ENCODE assay signal across 15 cellular contexts in genomic region chr12:109475121-109475520, GRCh38. TPM values are rescaled to one million over a fixed set of nuclear protein-coding genes. Genes with fewer than 3 reads are reported as not detected.
DNase-seq lines count a peak whose midpoint lies in the region; ATAC-seq and TF ChIP-seq lines count a peak whose summit lies in the region.
"Had no signal": no experiment of that assay in that cellular context is flagged by ENCODE, and none has a peak within 500 bp of the region (broad histone marks: within the 10 kb centered on the region; RNA-seq: fewer than 3 reads in every experiment).

No MANE protein-coding gene starts in this region.

- H4K8ac ChIP-seq in H9 (replicated peaks; ENCODE audit: insufficient read length, low read depth, low read length) = no peak overlapping the region

- H3K9me3 Mint-ChIP-seq in H9 (no peaks in the 10 kb centered on the region), chondrocyte (ENCODE audit: low read depth) (no peaks in the 10 kb centered on the region), nephron (no peaks in the 10 kb centered on the region)
- H3K9me3 Mint-ChIP-seq: activated CD4-positive, alpha-beta memory T cell treated with anti-CD3 and anti-CD28 coated beads for 36 hours; activated naive CD4-positive, alpha-beta T cell treated with anti-CD3 and anti-CD28 coated beads, Interleukin-2, amount 50 U/mL, for 72 hours had no signal

- CTCF ChIA-PET in AG04449 (lab: Yijun Ruan, JAX) = interaction anchor here (0.8 to 10.7 kb wide), 6 partner anchors 10 to 300 kb away, joined by 3 to 199 read pairs (median 9); no protein-coding TSS in a partner anchor

- H2BK5ac ChIP-seq in H9 (ENCODE audit: insufficient read length, low read length) = no peak overlapping the region

- no peak overlapping the region for H2BK12ac ChIP-seq in H9 (ENCODE audit: insufficient read length, low read depth, low read length)

- H3K4me1 Mint-ChIP-seq in H9 = peaks cover 23 to 29% of the 10 kb centered on the region in 2 experiments
- H3K4me1 Mint-ChIP-seq in chondrocyte (ENCODE audit: low read depth) = peaks cover 62% of the 10 kb centered on the region
- peaks cover 32% of the 10 kb centered on the region for H3K4me1 Mint-ChIP-seq in nephron

- H3K18ac ChIP-seq in H9 (ENCODE audit: insufficient read length, low read depth, low read length) = no peak overlapping the region

- no peak overlapping the region for H2AFZ ChIP-seq in H9 (ENCODE audit: low read length)

- no peak overlapping the region for H3K23ac ChIP-seq in H9 (ENCODE audit: insufficient read length, low read depth, low read length)

- H3K79me2 ChIP-seq in H9 (ENCODE audit: insufficient read depth, low read length) = peaks cover 48% of the 10 kb centered on the region; the same call in 1 of the 2 replicates

- H2BK20ac ChIP-seq in H9 (ENCODE audit: low read depth, low read length, poor library complexity, severe bottlenecking) = no peak overlapping the region

- H3K36me3 ChIP-seq in effector memory CD4-positive, alpha-beta T cell (ENCODE audit: control insufficient read depth, insufficient read depth, low read length) = peaks cover 6% of the 10 kb centered on the region

- no peak overlapping the region for H2BK120ac ChIP-seq in H9 (ENCODE audit: low read depth, low read length, poor library complexity, severe bottlenecking)

- peak overlapping the region; percentile 95 for H3K4me3 ChIP-seq in AG04449 (ENCODE audit: low read depth, low read length)
- no peak overlapping the region for H3K4me3 ChIP-seq in effector memory CD4-positive, alpha-beta T cell (ENCODE audit: insufficient read depth, low read depth, low read length, poor library complexity, severe bottlenecking)

- no peaks in the 10 kb centered on the region for H4K20me1 ChIP-seq in H9 (ENCODE audit: control insufficient read depth, insufficient read depth, insufficient read length)

- H3K27me3 Mint-ChIP-seq in H9 (ENCODE audit: low read depth) (no peaks in the 10 kb centered on the region), chondrocyte (ENCODE audit: low read depth) (no peaks in the 10 kb centered on the region), nephron (ENCODE audit: low read depth) (no peaks in the 10 kb centered on the region)
- H3K27me3 Mint-ChIP-seq: activated CD4-positive, alpha-beta memory T cell treated with anti-CD3 and anti-CD28 coated beads for 36 hours had no signal

- ATAC-seq in GM18909 (IDR thresholded peaks at IDR 0.05; ENCODE audit: poor library complexity, unreplicated experiment) = no peak
- ATAC-seq: activated naive CD4-positive, alpha-beta T cell treated with anti-CD3 and anti-CD28 coated beads, Interleukin-2, amount 50 U/mL, for 72 hours had no signal

- H3K4me3 Mint-ChIP-seq in H9 (peak overlapping the region; percentile 42 to 97; a peak in 3 of 5 replicates), chondrocyte (ENCODE audit: unreplicated experiment) (peak overlapping the region; percentile 89), nephron (peak overlapping the region; percentile 94 to 96 (median 96))

- no peak overlapping the region for H2AK5ac ChIP-seq in H9 (ENCODE audit: insufficient read length, low read length)

- H3K27ac Mint-ChIP-seq in H9 = peak overlapping the region in 1 of 3 experiments; percentile 9; a peak in 1 of 7 replicates
- H3K27ac Mint-ChIP-seq in chondrocyte (ENCODE audit: unreplicated experiment) = peak overlapping the region; percentile 36
- H3K27ac Mint-ChIP-seq in nephron = no peak overlapping the region
- H3K27ac Mint-ChIP-seq: activated CD4-positive, alpha-beta memory T cell treated with anti-CD3 and anti-CD28 coated beads for 36 hours had no signal

- DNase-seq in AG04449 (ENCODE audit: low read depth, low spot score) (no peak), H9 (no peak), chondrocyte (ENCODE audit: low spot score) (no peak), COLO668 (lab: John Stamatoyannopoulos, UW; ENCODE audit: unreplicated experiment) (no peak), hepatic stellate cell (ENCODE audit: low spot score) (no peak)
- no peak for DNase-seq in effector memory CD4-positive, alpha-beta T cell
- DNase-seq: activated CD4-positive, alpha-beta memory T cell treated with anti-CD3 and anti-CD28 coated beads for 36 hours; erythroblast; NCI-H2029; RPMI8226; T-helper 9 cell; upper lobe of left lung had no signal

- H2BK15ac ChIP-seq in H9 (ENCODE audit: low read depth, low read length) = no peak overlapping the region

- H4K91ac ChIP-seq in H9 (ENCODE audit: insufficient read length, low read depth, low read length) = no peak overlapping the region

- no peak overlapping the region for H4K5ac ChIP-seq in H9 (ENCODE audit: insufficient read length, low read depth, low read length)

- H3K4me2 ChIP-seq in H9 (ENCODE audit: insufficient read depth, insufficient read length, low read length) = no peak overlapping the region

- no peak for TF ChIP-seq CTCF in AG04449 (IDR thresholded peaks at IDR 0.05; ENCODE audit: insufficient read depth, low read length, missing control alignments)
- no peak for TF ChIP-seq CTCF in H9 (conservative IDR thresholded peaks at IDR 0.05)
- no peak for TF ChIP-seq CTCF in chondrocyte (IDR thresholded peaks at IDR 0.05)
- no peak for TF ChIP-seq CTCF in nephron (IDR thresholded peaks at IDR 0.05; ENCODE audit: unreplicated experiment in 3 of 3)

- no peak overlapping the region for H3T11ph ChIP-seq in H9 (ENCODE audit: low read length)

- WGBS in H9 (ENCODE audit: extremely low coverage, insufficient read length, low lambda C conversion rate) = no CpG with 5 or more reads among the region's 7 CpGs

- no peaks in the 10 kb centered on the region for H3K9me3 ChIP-seq in H9 (ENCODE audit: control insufficient read depth, low read depth, low read length)
- no peaks in the 10 kb centered on the region for H3K9me3 ChIP-seq in effector memory CD4-positive, alpha-beta T cell (ENCODE audit: control insufficient read depth, low read length)
- H3K9me3 ChIP-seq: upper lobe of left lung had no signal

- POLR2A ChIA-PET in AG04449 (lab: Yijun Ruan, JAX) = interaction anchor here (1.4 kb wide), 1 partner anchor 12 kb away, joined by 10 read pairs; no protein-coding TSS in a partner anchor

- no peak overlapping the region for H3K9ac ChIP-seq in H9 (ENCODE audit: extremely low read depth, insufficient read length, low read length)

- H3K36me3 Mint-ChIP-seq in H9 (ENCODE audit: insufficient read depth in 1 of 3, low read depth in 3 of 3) (peaks cover 0 to 8% (median 8%) of the 10 kb centered on the region in 3 experiments; a peak in 5 of 7 replicates), chondrocyte (ENCODE audit: low read depth) (no peaks in the 10 kb centered on the region), nephron (ENCODE audit: low read depth) (peaks cover 2% of the 10 kb centered on the region)

- H3K4me1 ChIP-seq in H9 (ENCODE audit: insufficient read depth, low read length) = peaks cover 4% of the 10 kb centered on the region; the same call in 1 of the 2 replicates
- peaks cover 22% of the 10 kb centered on the region for H3K4me1 ChIP-seq in effector memory CD4-positive, alpha-beta T cell (ENCODE audit: control insufficient read depth, insufficient read depth, low read length, poor library complexity, severe bottlenecking)

- no peak overlapping the region for H3K14ac ChIP-seq in H9 (ENCODE audit: insufficient read depth, low read length)

- peaks cover 21% of the 10 kb centered on the region for H3K23me2 ChIP-seq in H9 (ENCODE audit: insufficient read length, low read depth, low read length, poor library complexity, severe bottlenecking)

- H3K4ac ChIP-seq in H9 (ENCODE audit: low read depth, low read length) = no peak overlapping the region

- peaks cover 14% of the 10 kb centered on the region for H3K79me1 ChIP-seq in H9 (ENCODE audit: insufficient read depth, low read depth, low read length, poor library complexity, severe bottlenecking)

- no peak overlapping the region for H3K56ac ChIP-seq in H9 (ENCODE audit: insufficient read length, low read depth, low read length)

- H3K27me3 ChIP-seq in H9 (ENCODE audit: insufficient read depth, low read length) = no peaks in the 10 kb centered on the region
- H3K27me3 ChIP-seq in effector memory CD4-positive, alpha-beta T cell (replicated peaks; ENCODE audit: control insufficient read depth, insufficient read depth, low read length, poor library complexity, severe bottlenecking) = no peaks in the 10 kb centered on the region
- H3K27me3 ChIP-seq: upper lobe of left lung had no signal

- no peak overlapping the region for H3K27ac ChIP-seq in H9 (ENCODE audit: insufficient read length, low read depth, low read length)
- no peak overlapping the region for H3K27ac ChIP-seq in effector memory CD4-positive, alpha-beta T cell (ENCODE audit: insufficient read depth, low read length, poor library complexity, severe bottlenecking)

RNA-seq across cellular contexts. Expression of gene KCTD10, which starts 2.0 kb away (rescaled TPM):
- total RNA-seq in H9 (2021) (67.1 and 71.3 TPM in 2 replicates), chondrocyte (57.2 to 80.4 TPM (median 73.4 TPM) in 3 replicates)

RNA-seq across cellular contexts. Expression of gene UBE3B, which starts 2.3 kb away (rescaled TPM):
- total RNA-seq in H9 (2021) = 23.6 and 24.2 TPM in 2 replicates
- 32.9 to 39.5 TPM (median 33.8 TPM) in 3 replicates for total RNA-seq in chondrocyte
